8 cellular contexts compared by ENCODE assay signal in genomic region chr1:225655509-225656258, GRCh38. TPM values are rescaled to one million over a fixed set of nuclear protein-coding genes. Genes with fewer than 3 reads are reported as not detected.
DNase-seq lines count a peak whose midpoint lies in the region; ATAC-seq and TF ChIP-seq lines count a peak whose summit lies in the region.

No MANE protein-coding gene starts in this region.

- H3K9me3 Mint-ChIP-seq in endothelial cell (ENCODE audit: unreplicated experiment) = no peaks in the 10 kb centered on the region
- H3K9me3 Mint-ChIP-seq in nephron = no peaks in the 10 kb centered on the region

- H3K4me3 Mint-ChIP-seq in endothelial cell (ENCODE audit: unreplicated experiment) (no peak overlapping the region), nephron (peak overlapping the region; percentile 60 to 89 (median 77))

- CTCF ChIA-PET in GM10248 (lab: Yijun Ruan, JAX) = interaction anchor here (0.8 to 1.3 kb wide), 3 partner anchors 12 to 180 kb away, joined by 3 to 5 read pairs (median 3); partner anchors contain the start of gene SRP9

- POLR2A ChIA-PET in GM10248 (lab: Yijun Ruan, JAX) = no interaction called here

- H3K36me3 Mint-ChIP-seq in endothelial cell (ENCODE audit: low read depth, unreplicated experiment) (peaks cover 7% of the 10 kb centered on the region), nephron (ENCODE audit: low read depth) (no peaks in the 10 kb centered on the region)

- ATAC-seq in GM18870 (IDR thresholded peaks at IDR 0.05; ENCODE audit: unreplicated experiment) = no peak

- peaks cover 10% of the 10 kb centered on the region for H3K27me3 Mint-ChIP-seq in endothelial cell (ENCODE audit: unreplicated experiment)
- no peaks in the 10 kb centered on the region for H3K27me3 Mint-ChIP-seq in nephron (ENCODE audit: low read depth)

- no peak for DNase-seq in GM10248 (ENCODE audit: extremely low spot score)
- DNase-seq in NCI-H460 (ENCODE audit: extremely low read depth, low read depth) = peak; percentile 93
- no peak for DNase-seq in endothelial cell (ENCODE audit: low spot score)
- DNase-seq in iPS-NIHi7 (ENCODE audit: extremely low spot score) = no peak
- no peak for DNase-seq in NCI-H2107 treated with DMSO at 0.1 percent for 48 hours (lab: John Stamatoyannopoulos, UW; ENCODE audit: unreplicated experiment)
- DNase-seq in activated naive CD4-positive, alpha-beta T cell treated with Interleukin-2 at 50 U/mL for 16 hours = no peak

- H3K27ac Mint-ChIP-seq in endothelial cell (ENCODE audit: unreplicated experiment) = no peak overlapping the region
- H3K27ac Mint-ChIP-seq in nephron = peak overlapping the region; percentile 83 to 91 (median 87)

- TF ChIP-seq CTCF in GM10248 (IDR thresholded peaks at IDR 0.05; ENCODE audit: control extremely low read depth, extremely low read depth, low read depth, missing control alignments) (peak; percentile 25), endothelial cell (IDR thresholded peaks at IDR 0.05; ENCODE audit: unreplicated experiment) (peak; percentile 26), nephron (IDR thresholded peaks at IDR 0.05; ENCODE audit: unreplicated experiment in 3 of 3) (no peak)

- H3K4me1 Mint-ChIP-seq in endothelial cell (ENCODE audit: unreplicated experiment) (peaks cover 12% of the 10 kb centered on the region), nephron (peaks cover 43% of the 10 kb centered on the region)

RNA-seq across cellular contexts. Expression of gene ENAH, which starts 2.8 kb away (rescaled TPM):
- total RNA-seq in NCI-H460 (2014; rRNA removed; shearing (Covaris generic)) = 126 and 130 TPM in 2 replicates
- 63.2 and 73.9 TPM in 2 replicates for polyA plus RNA-seq in NCI-H460 (2014; cell fraction: nucleus; rRNA removed)
- 82.9 TPM for total RNA-seq in endothelial cell (ENCODE audit: unreplicated experiment)

Comparison
In these comparisons a context has a peak if more than half of its experiments do, and no peak if none do; other contexts are left out.
1. CTCF ChIP-seq: peak in GM10248 (single experiment) and endothelial cell (single experiment); none in nephron (0 of 3).